32 cellular contexts compared by ENCODE assay signal in the genomic region with DNA sequence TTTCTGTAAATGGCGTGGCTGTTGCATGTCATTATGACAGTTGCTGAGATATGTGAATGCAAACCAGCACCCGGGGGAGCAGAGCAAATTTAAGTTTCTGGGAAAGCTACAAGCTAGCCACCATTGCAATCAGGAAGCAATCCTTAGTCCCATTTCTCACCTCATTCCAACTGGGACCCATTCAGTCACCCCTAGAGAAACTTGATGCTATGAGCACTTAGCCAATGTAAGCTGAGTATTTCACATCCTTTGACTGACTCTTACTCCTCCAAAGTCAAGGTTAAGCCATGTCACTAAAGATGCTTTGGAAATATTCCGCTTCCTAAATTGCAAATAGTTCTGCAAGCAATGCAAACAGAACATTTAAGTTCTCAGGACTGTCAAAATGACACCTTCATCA.
"Had no signal": no experiment of that assay in that cellular context is flagged by ENCODE, and none has a peak within 500 bp of the region (broad histone marks: within the 10 kb centered on the region; RNA-seq: fewer than 3 reads in every experiment).

No MANE protein-coding gene starts in this region.

- DNase-seq: Karpas-422, Kasumi-1, MG63, MM.1S, MV-4-11, NCI-H1048, NCI-H1092, NCI-H1092 treated with DMSO at 0.1 percent for 48 hours, NCI-H1105, NCI-H1105 treated with DMSO at 0.1 percent for 48 hours, NCI-H1417, NCI-H1417 treated with DMSO at 0.1 percent for 48 hours, NCI-H1436, NCI-H1436 treated with DMSO at 0.1 percent for 48 hours, NCI-H146, NCI-H1694, NCI-H1694 treated with DMSO at 0.1 percent for 48 hours, NCI-H187, NCI-H187 treated with DMSO at 0.1 percent for 48 hours, NCI-H1930, NCI-H2029, NCI-H2081, NCI-H2081 treated with DMSO at 0.1 percent for 48 hours, NCI-H2107, NCI-H2171, NCI-H2171 treated with DMSO at 0.1 percent for 48 hours, NCI-H2227 treated with DMSO at 0.1 percent for 48 hours, NCI-H226, NCI-H345, NCI-H446, NCI-H446 treated with DMSO at 0.1 percent for 48 hours had no signal

- H3K9me3 ChIP-seq: MG63 had no signal

- H3K27ac ChIP-seq: KMS-11 had no signal

- H3K27me3 ChIP-seq: MG63 had no signal

- H3K4me2 ChIP-seq: KMS-11 had no signal

- H3K9ac ChIP-seq: KMS-11 had no signal

- H3K4me3 ChIP-seq: MG63 had no signal

- H3K36me3 ChIP-seq: MG63 had no signal
